Comparison of ENCODE assay signal across 24 cellular contexts in the genomic region with DNA sequence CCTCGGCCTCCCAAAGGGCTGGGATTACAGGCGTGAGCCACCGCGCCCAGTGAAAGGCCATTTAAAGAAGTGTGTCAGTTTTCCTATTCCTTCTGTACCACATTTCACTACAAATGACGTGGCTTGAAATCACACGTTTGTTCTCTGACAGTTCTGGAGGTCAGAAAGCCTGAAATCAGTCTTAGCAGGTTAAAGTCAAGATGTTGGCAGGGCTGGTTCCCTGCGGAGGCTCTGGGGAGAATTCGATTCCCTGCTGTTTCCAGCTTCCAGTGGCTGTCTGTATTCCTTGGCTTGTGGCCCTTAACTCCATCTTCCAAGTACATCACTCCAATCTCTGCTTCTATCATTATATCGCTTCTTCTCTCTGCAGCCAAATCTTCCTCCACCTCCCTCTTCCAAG.
"Had no signal": no experiment of that assay in that cellular context is flagged by ENCODE, and none has a peak within 500 bp of the region (broad histone marks: within the 10 kb centered on the region; RNA-seq: fewer than 3 reads in every experiment).

No MANE protein-coding gene starts in this region.

- H3K4me3 ChIP-seq: ascending aorta, body of pancreas, Peyer's patch had no signal

- H3K36me3 Mint-ChIP-seq: activated naive CD8-positive, alpha-beta T cell treated with anti-CD3 and anti-CD28 coated beads, Interleukin-2, amount 10 ng/mL, durations not matched to agents 7 days and 5 days; WTC11 had no signal

- H3K27me3 ChIP-seq: ascending aorta, body of pancreas, Peyer's patch had no signal

- H3K36me3 ChIP-seq: ascending aorta, Peyer's patch had no signal

- H3K9me3 Mint-ChIP-seq: activated naive CD8-positive, alpha-beta T cell treated with anti-CD3 and anti-CD28 coated beads, Interleukin-2, amount 10 ng/mL, durations not matched to agents 7 days and 5 days; WTC11 had no signal

- H3K27me3 Mint-ChIP-seq: activated naive CD8-positive, alpha-beta T cell treated with anti-CD3 and anti-CD28 coated beads, Interleukin-2, amount 10 ng/mL, durations not matched to agents 7 days and 5 days had no signal

- H3K9me3 ChIP-seq: ascending aorta, body of pancreas, Peyer's patch had no signal

- H3K27ac Mint-ChIP-seq: activated CD8-positive, alpha-beta T cell treated with anti-CD3 and anti-CD28 coated beads, Interleukin-2, amount 10 ng/mL, durations not matched to agents 7 days and 5 days; activated naive CD8-positive, alpha-beta T cell treated with anti-CD3 and anti-CD28 coated beads, Interleukin-2, amount 10 ng/mL, durations not matched to agents 7 days and 5 days; T-helper 1 cell treated with Interleukin-12 subunit alpha and Interleukin-12 subunit beta and Interleukin-4 antibody, amounts not matched to agents 30 μg/mL and 1 μg/mL, for 36 hours; WTC11 had no signal

- H3K4me3 Mint-ChIP-seq: activated CD8-positive, alpha-beta T cell treated with anti-CD3 and anti-CD28 coated beads, Interleukin-2, amount 10 ng/mL, durations not matched to agents 7 days and 5 days; activated naive CD8-positive, alpha-beta T cell treated with anti-CD3 and anti-CD28 coated beads, Interleukin-2, amount 10 ng/mL, durations not matched to agents 7 days and 5 days; T-helper 1 cell treated with Interleukin-12 subunit alpha and Interleukin-12 subunit beta and Interleukin-4 antibody, amounts not matched to agents 30 μg/mL and 1 μg/mL, for 36 hours; WTC11 had no signal

- DNase-seq: activated CD4-positive, alpha-beta T cell treated with anti-CD3 and anti-CD28 coated beads for 48 hours; activated CD4-positive, alpha-beta T cell treated with anti-CD3 and anti-CD28 coated beads, Interleukin-2, amount 50 U/mL, for 4 hours; activated CD4-positive, CD25-positive, alpha-beta regulatory T cell treated with anti-CD3 and anti-CD28 coated beads, Interleukin-2, amount 50 U/mL, for 72 hours; activated CD8-positive, alpha-beta memory T cell treated with anti-CD3 and anti-CD28 coated beads, Interleukin-2, amount 50 U/mL, for 48 hours; activated CD8-positive, alpha-beta T cell treated with anti-CD3 and anti-CD28 coated beads, Interleukin-2, amount 10 ng/mL, durations not matched to agents 7 days and 5 days; activated naive CD4-positive, alpha-beta T cell treated with anti-CD3 and anti-CD28 coated beads, Interleukin-2, amount 50 U/mL, for 16 hours; activated naive CD8-positive, alpha-beta T cell treated with anti-CD3 and anti-CD28 coated beads, Interleukin-2, amount 10 ng/mL, durations not matched to agents 7 days and 5 days; activated T-cell treated with anti-CD3 and anti-CD28 coated beads, Interleukin-2, amount 50 U/mL, for 1 hour; amniotic stem cell; body of pancreas; MM.1S; NCI-H1105 treated with DMSO at 0.1 percent for 48 hours; NCI-H1436 treated with DMSO at 0.1 percent for 48 hours; NCI-H187; NCI-H2081; NCI-H446; NCI-H524; Peyer's patch; SHP77 treated with DMSO at 0.1 percent for 48 hours had no signal

- H3K27ac ChIP-seq: ascending aorta, KMS-11, Peyer's patch, RWPE1 had no signal

- H3K4me1 Mint-ChIP-seq: activated naive CD8-positive, alpha-beta T cell treated with anti-CD3 and anti-CD28 coated beads, Interleukin-2, amount 10 ng/mL, durations not matched to agents 7 days and 5 days; WTC11 had no signal

- ATAC-seq: activated CD8-positive, alpha-beta T cell treated with anti-CD3 and anti-CD28 coated beads, Interleukin-2, amount 10 ng/mL, durations not matched to agents 7 days and 5 days; body of pancreas; WTC11 had no signal
